ENCODE assay signal across 27 cellular contexts in the genomic region with DNA sequence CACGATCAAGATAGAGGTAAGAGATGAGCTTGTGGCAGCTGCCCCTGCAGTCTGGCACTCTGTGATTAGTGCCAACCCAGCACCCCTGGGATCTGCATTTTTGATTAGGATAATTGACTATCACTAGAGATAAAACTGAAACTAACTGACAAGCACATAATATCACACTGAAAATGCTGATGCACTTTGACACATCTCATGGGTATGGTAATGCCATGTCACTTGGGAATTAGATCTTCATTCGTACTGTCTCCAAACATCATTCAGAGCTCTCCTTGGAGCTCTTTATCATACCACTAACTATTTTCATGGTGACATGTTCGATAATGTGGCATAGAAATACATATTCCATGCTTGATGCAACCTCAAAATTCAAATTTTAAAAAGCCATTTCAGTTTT.
"Had no signal": no experiment of that assay in that cellular context is flagged by ENCODE, and none has a peak within 500 bp of the region (broad histone marks: within the 10 kb centered on the region; RNA-seq: fewer than 3 reads in every experiment).

No MANE protein-coding gene starts in this region.

- H3K27me3 ChIP-seq: adrenal gland, body of pancreas, Peyer's patch, SJSA1 had no signal

- H3K4me3 ChIP-seq: adrenal gland, body of pancreas, Peyer's patch, SJSA1 had no signal

- ATAC-seq: activated CD4-positive, alpha-beta T cell treated with anti-CD3 and anti-CD28 coated beads for 36 hours; activated CD4-positive, CD25-positive, alpha-beta regulatory T cell treated with anti-CD3 and anti-CD28 coated beads, Interleukin-2, amount 50 U/mL, for 24 hours; activated naive CD4-positive, alpha-beta T cell treated with anti-CD3 and anti-CD28 coated beads, Interleukin-2, amount 50 U/mL, for 72 hours; activated T-cell treated with anti-CD3 and anti-CD28 coated beads, Interleukin-2, amount 50 U/mL, for 4 hours; body of pancreas; PC-3 had no signal

- H3K27ac ChIP-seq: adrenal gland, body of pancreas, Peyer's patch, SJSA1 had no signal

- H3K4me2 ChIP-seq: SK-N-SH had no signal

- H3K9ac ChIP-seq: SK-N-SH had no signal

- H3K9me3 ChIP-seq: adrenal gland, body of pancreas, Peyer's patch, SJSA1, SK-N-SH had no signal

- H3K9me2 ChIP-seq: SK-N-SH had no signal

- H3K4me1 ChIP-seq: adrenal gland, body of pancreas, Peyer's patch had no signal

- DNase-seq: activated CD4-positive, alpha-beta memory T cell treated with anti-CD3 and anti-CD28 coated beads for 36 hours; activated CD4-positive, alpha-beta T cell treated with anti-CD3 and anti-CD28 coated beads for 36 hours; activated CD4-positive, alpha-beta T cell treated with anti-CD3 and anti-CD28 coated beads, Interleukin-2, amount 50 U/mL, for 1 hour; activated CD8-positive, alpha-beta memory T cell treated with anti-CD3 and anti-CD28 coated beads, Interleukin-2, amount 50 U/mL, for 4 hours; activated gamma-delta T cell treated with Interleukin-2 at 50 U/mL for 16 hours; activated naive CD4-positive, alpha-beta T cell treated with anti-CD3 and anti-CD28 coated beads for 36 hours; activated T-cell treated with anti-CD3 and anti-CD28 coated beads for 4 hours; activated T-cell treated with anti-CD3 and anti-CD28 coated beads, Interleukin-2, amount 50 U/mL, for 4 hours; adrenal gland; body of pancreas; central memory CD4-positive, alpha-beta T cell; NCI-H1105; NCI-H1417 treated with DMSO at 0.1 percent for 48 hours; NCI-H187 treated with DMSO at 0.1 percent for 48 hours; NCI-H2081; NCI-H2171 treated with DMSO at 0.1 percent for 48 hours; NCI-H226; NCI-H446 treated with DMSO at 0.1 percent for 48 hours; NCI-H524; PC-3; Peyer's patch; RPMI8226; SHP77 treated with DMSO at 0.1 percent for 48 hours; SK-N-SH had no signal

- H3K36me3 ChIP-seq: adrenal gland, Peyer's patch, SJSA1 had no signal
